30 cellular contexts compared by ENCODE assay signal in genomic region chr1:42915456-42915855, GRCh38.
"Had no signal": no experiment of that assay in that cellular context is flagged by ENCODE, and none has a peak within 500 bp of the region (broad histone marks: within the 10 kb centered on the region; RNA-seq: fewer than 3 reads in every experiment).

No MANE protein-coding gene starts in this region.

- H3K36me3 Mint-ChIP-seq: activated naive CD8-positive, alpha-beta T cell had no signal

- H3K4me3 Mint-ChIP-seq: activated CD4-positive, alpha-beta memory T cell treated with anti-CD3 and anti-CD28 coated beads, Interleukin-2, amount 10 ng/mL, durations not matched to agents 7 days and 5 days; activated CD4-positive, alpha-beta T cell treated with anti-CD3 and anti-CD28 coated beads, Interleukin-2, amount 10 ng/mL, durations not matched to agents 7 days and 5 days; activated naive CD8-positive, alpha-beta T cell; activated T-cell treated with anti-CD3 and anti-CD28 coated beads, Interleukin-2, amount 50 U/mL, for 24 hours; activated T-cell treated with anti-CD3 and anti-CD28 coated beads, Interleukin-2, amount 50 U/mL, for 72 hours; effector memory CD8-positive, alpha-beta T cell had no signal

- H3K9me3 Mint-ChIP-seq: effector memory CD8-positive, alpha-beta T cell had no signal

- FAIRE-seq: colon, endothelial cell of umbilical vein, frontal cortex had no signal

- DNase-seq: activated CD4-positive, alpha-beta memory T cell treated with anti-CD3 and anti-CD28 coated beads, Interleukin-2, amount 10 ng/mL, durations not matched to agents 7 days and 5 days; activated CD4-positive, alpha-beta T cell treated with anti-CD3 and anti-CD28 coated beads for 4 hours; activated CD4-positive, alpha-beta T cell treated with anti-CD3 and anti-CD28 coated beads, Interleukin-2, amount 10 ng/mL, durations not matched to agents 7 days and 5 days; activated CD4-positive, alpha-beta T cell treated with anti-CD3 and anti-CD28 coated beads, Interleukin-2, amount 50 U/mL, for 4 hours; activated CD4-positive, CD25-positive, alpha-beta regulatory T cell; activated CD4-positive, CD25-positive, alpha-beta regulatory T cell treated with anti-CD3 and anti-CD28 coated beads, Interleukin-2, amount 50 U/mL, for 72 hours; activated CD8-positive, alpha-beta memory T cell treated with anti-CD3 and anti-CD28 coated beads, Interleukin-2, amount 50 U/mL, for 48 hours; activated gamma-delta T cell treated with Interleukin-2 at 50 U/mL for 16 hours; activated naive CD4-positive, alpha-beta T cell treated with anti-CD3 and anti-CD28 coated beads, Interleukin-2, amount 50 U/mL, for 16 hours; activated naive CD4-positive, alpha-beta T cell treated with Interleukin-2 at 50 U/mL for 16 hours; activated T-cell treated with anti-CD3 and anti-CD28 coated beads for 4 hours; activated T-cell treated with anti-CD3 and anti-CD28 coated beads, Interleukin-2, amount 50 U/mL, for 24 hours; activated T-cell treated with anti-CD3 and anti-CD28 coated beads, Interleukin-2, amount 50 U/mL, for 72 hours; amniotic stem cell; anterior cingulate cortex; body of pancreas; caudate nucleus; cortex of kidney; dermis blood vessel endothelial cell; effector CD4-positive, alpha-beta T cell; effector memory CD8-positive, alpha-beta T cell; foreskin fibroblast; head of caudate nucleus; T-helper 2 cell had no signal

- H3K27ac ChIP-seq: body of pancreas, epithelial cell of prostate had no signal

- H3K4me3 ChIP-seq: body of pancreas had no signal

- H3K4me1 ChIP-seq: body of pancreas had no signal

- H3K27me3 Mint-ChIP-seq: activated naive CD8-positive, alpha-beta T cell; activated T-cell treated with anti-CD3 and anti-CD28 coated beads, Interleukin-2, amount 50 U/mL, for 24 hours had no signal

- H3K27me3 ChIP-seq: body of pancreas had no signal

- H3K9me3 ChIP-seq: body of pancreas had no signal

- ATAC-seq: activated T-cell treated with anti-CD3 and anti-CD28 coated beads, Interleukin-2, amount 50 U/mL, for 72 hours; body of pancreas; effector memory CD8-positive, alpha-beta T cell; esophagus mucosa had no signal

- H3K27ac Mint-ChIP-seq: activated CD4-positive, alpha-beta memory T cell treated with anti-CD3 and anti-CD28 coated beads, Interleukin-2, amount 10 ng/mL, durations not matched to agents 7 days and 5 days; activated CD4-positive, alpha-beta T cell treated with anti-CD3 and anti-CD28 coated beads, Interleukin-2, amount 10 ng/mL, durations not matched to agents 7 days and 5 days; activated naive CD8-positive, alpha-beta T cell; activated T-cell treated with anti-CD3 and anti-CD28 coated beads, Interleukin-2, amount 50 U/mL, for 24 hours; activated T-cell treated with anti-CD3 and anti-CD28 coated beads, Interleukin-2, amount 50 U/mL, for 72 hours; effector memory CD8-positive, alpha-beta T cell had no signal
